ENCODE assay signal across 1 cellular context in the genomic region with DNA sequence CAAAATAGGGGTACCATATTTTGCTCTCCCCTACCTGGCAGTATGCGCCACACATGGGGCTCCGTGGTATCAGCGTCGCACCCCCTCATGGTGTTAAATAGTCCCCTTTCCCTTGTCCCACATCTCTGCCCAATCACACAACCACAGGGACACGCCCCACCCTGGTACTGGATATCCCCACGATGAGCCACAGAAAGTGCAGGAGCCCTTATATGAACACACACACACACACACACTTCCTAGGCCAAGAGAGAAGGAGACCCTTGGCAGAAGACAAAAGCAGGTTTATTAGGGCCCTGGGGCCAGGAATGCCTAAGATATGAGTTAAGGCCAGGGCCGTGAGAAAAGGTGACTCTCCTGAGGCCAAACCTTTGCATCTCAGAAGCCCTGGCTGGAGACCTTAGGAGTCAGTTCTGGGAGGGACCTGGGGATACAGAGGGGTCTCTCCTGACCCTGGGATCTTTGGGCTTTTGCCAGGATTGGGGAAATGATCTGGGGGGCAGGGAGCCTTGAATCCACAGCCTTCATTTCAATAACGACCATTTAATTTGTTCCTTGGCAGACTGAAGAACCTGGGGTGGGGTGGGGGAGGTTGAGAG.
TF ChIP-seq lines count a peak whose summit lies in the region.

No MANE protein-coding gene starts in this region.

TF ChIP-seq in IMR-90, 13 proteins besides CTCF, POLR2A, EP300 and RAD21:
- no peak for TF ChIP-seq BHLHE40 (IDR thresholded peaks at IDR 0.05; ENCODE audit: low read depth, low read length)
- no peak for TF ChIP-seq MAFK (IDR thresholded peaks at IDR 0.05; ENCODE audit: low read depth, low read length)
- TF ChIP-seq, protein P1, sequence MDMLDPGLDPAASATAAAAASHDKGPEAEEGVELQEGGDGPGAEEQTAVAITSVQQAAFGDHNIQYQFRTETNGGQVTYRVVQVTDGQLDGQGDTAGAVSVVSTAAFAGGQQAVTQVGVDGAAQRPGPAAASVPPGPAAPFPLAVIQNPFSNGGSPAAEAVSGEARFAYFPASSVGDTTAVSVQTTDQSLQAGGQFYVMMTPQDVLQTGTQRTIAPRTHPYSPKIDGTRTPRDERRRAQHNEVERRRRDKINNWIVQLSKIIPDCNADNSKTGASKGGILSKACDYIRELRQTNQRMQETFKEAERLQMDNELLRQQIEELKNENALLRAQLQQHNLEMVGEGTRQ (IDR thresholded peaks at IDR 0.05; ENCODE audit: low read depth, low read length) = no peak
- TF ChIP-seq, protein P2, sequence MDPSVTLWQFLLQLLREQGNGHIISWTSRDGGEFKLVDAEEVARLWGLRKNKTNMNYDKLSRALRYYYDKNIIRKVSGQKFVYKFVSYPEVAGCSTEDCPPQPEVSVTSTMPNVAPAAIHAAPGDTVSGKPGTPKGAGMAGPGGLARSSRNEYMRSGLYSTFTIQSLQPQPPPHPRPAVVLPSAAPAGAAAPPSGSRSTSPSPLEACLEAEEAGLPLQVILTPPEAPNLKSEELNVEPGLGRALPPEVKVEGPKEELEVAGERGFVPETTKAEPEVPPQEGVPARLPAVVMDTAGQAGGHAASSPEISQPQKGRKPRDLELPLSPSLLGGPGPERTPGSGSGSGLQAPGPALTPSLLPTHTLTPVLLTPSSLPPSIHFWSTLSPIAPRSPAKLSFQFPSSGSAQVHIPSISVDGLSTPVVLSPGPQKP (IDR thresholded peaks at IDR 0.05; ENCODE audit: borderline replicate concordance, low read depth, low read length) = no peak
- no peak for TF ChIP-seq RCOR1 (IDR thresholded peaks at IDR 0.05; ENCODE audit: insufficient replicate concordance, low read length)
- no peak for TF ChIP-seq CHD1 (IDR thresholded peaks at IDR 0.05; ENCODE audit: low read depth, low read length)
- TF ChIP-seq CEBPB (IDR thresholded peaks at IDR 0.05; ENCODE audit: low read depth, low read length) = no peak
- no peak for TF ChIP-seq RFX5 (IDR thresholded peaks at IDR 0.05; ENCODE audit: low read depth, low read length)
- TF ChIP-seq MAZ (IDR thresholded peaks at IDR 0.05; ENCODE audit: borderline replicate concordance, low read depth, low read length) = no peak
- no peak for TF ChIP-seq SMC3 (IDR thresholded peaks at IDR 0.05; ENCODE audit: low read depth, low read length)
- no peak for TF ChIP-seq NFE2L2 (IDR thresholded peaks at IDR 0.05; ENCODE audit: low read depth, low read length)
- no peak for TF ChIP-seq MXI1 (IDR thresholded peaks at IDR 0.05; ENCODE audit: borderline replicate concordance, low read depth, low read length)
- TF ChIP-seq FOS (IDR thresholded peaks at IDR 0.05; ENCODE audit: low read depth, low read length) = no peak
